In the genomic region with DNA sequence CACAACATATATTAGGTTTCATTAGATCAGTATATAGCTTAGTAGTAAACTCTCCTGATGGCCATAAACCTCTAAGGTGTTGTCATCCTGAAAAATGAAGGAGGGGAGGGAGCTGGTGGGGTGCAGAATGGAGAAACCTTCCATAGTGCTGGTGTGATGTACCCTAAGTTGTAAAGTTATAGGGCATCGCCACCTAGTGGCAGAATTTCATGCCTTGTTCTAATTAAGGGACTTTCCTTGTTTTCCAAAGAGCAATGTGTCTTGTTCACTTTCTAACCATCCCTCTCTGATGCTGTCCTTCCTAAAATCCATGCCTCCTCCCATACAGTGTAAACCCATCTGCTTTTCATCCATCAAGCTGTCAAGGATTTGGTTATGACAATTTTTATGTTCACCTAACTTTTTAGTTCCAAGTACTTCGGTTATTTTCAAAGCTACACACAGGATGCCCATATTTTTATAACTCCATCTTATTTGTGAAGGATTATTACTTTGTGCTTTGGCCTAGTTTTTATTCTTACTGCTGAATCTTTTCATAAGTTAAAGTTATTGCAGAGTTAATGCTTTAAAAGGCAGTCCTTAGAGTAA, we compare ENCODE assay signal across 8 cellular contexts. TPM values are rescaled to one million over a fixed set of nuclear protein-coding genes. Genes with fewer than 3 reads are reported as not detected.
DNase-seq lines count a peak whose midpoint lies in the region; ATAC-seq and TF ChIP-seq lines count a peak whose summit lies in the region.

No MANE protein-coding gene starts in this region.

- H3K36me3 Mint-ChIP-seq in mesothelial cell of epicardium: peaks cover 5% of the 10 kb centered on the region

- TF ChIP-seq CTCF in C4-2B (conservative IDR thresholded peaks at IDR 0.05) (peak; percentile 51), colonic mucosa (IDR thresholded peaks at IDR 0.05) (peak; percentile 63), mesothelial cell of epicardium (IDR thresholded peaks at IDR 0.05; ENCODE audit: unreplicated experiment) (peak; percentile 75), stomach (IDR thresholded peaks at IDR 0.05) (peak in 3 of 7 experiments; percentile 51 to 75 (median 51))

- no peak overlapping the region for H3K27ac ChIP-seq in C4-2B
- H3K27ac ChIP-seq in colonic mucosa: no peak overlapping the region
- no peak overlapping the region for H3K27ac ChIP-seq in stomach

- no peak overlapping the region for H3K9ac ChIP-seq in colonic mucosa (ENCODE audit: low read depth in 2 of 2, low read length in 2 of 2)

- H3K4me1 ChIP-seq in colonic mucosa: no peaks in the 10 kb centered on the region
- H3K4me1 ChIP-seq in stomach: peaks cover 0 to 21% (median 8%) of the 10 kb centered on the region in 4 donors

- TF ChIP-seq POLR2A in stomach (IDR thresholded peaks at IDR 0.05): no peak

- no peaks in the 10 kb centered on the region for H3K27me3 Mint-ChIP-seq in mesothelial cell of epicardium (ENCODE audit: low read depth)

- WGBS in stomach, 5 donors: 41 to 54% (median 50%) methylated on average over 2 of the region's 2 CpGs

- no peaks in the 10 kb centered on the region for H3K36me3 ChIP-seq in colonic mucosa
- H3K36me3 ChIP-seq in stomach: peaks cover 0 to 8% (median 6%) of the 10 kb centered on the region in 4 donors

- H3K27me3 ChIP-seq in colonic mucosa (no peaks in the 10 kb centered on the region), stomach (no peaks in the 10 kb centered on the region)

- peaks cover 10% of the 10 kb centered on the region for H3K4me1 Mint-ChIP-seq in mesothelial cell of epicardium

- no peaks in the 10 kb centered on the region for H3K9me3 ChIP-seq in colonic mucosa
- H3K9me3 ChIP-seq in stomach: no peaks in the 10 kb centered on the region

- H3K4me3 ChIP-seq in colonic mucosa (no peak overlapping the region), stomach (no peak overlapping the region)

- H3K9me3 Mint-ChIP-seq in mesothelial cell of epicardium: peaks cover 16% of the 10 kb centered on the region

- intact Hi-C loops in colonic mucosa (cut with DNase I): no loop called here
- intact Hi-C loops in stomach (cut with DNase I; ENCODE audit: low total_unique reads): no loop called here

- peak; percentile 54 for ATAC-seq in GM18873 (IDR thresholded peaks at IDR 0.05; ENCODE audit: low FRiP score, unreplicated experiment)
- no peak for ATAC-seq in GM18520 (IDR thresholded peaks at IDR 0.05; ENCODE audit: unreplicated experiment)

- DNase-seq in NAMALWA (ENCODE audit: low spot score) (peak; percentile 64), colonic mucosa (peak; percentile 67), mesothelial cell of epicardium (ENCODE audit: low spot score in 2 of 2, unreplicated experiment in 2 of 2) (no peak), stomach (peak; percentile 68)
- peak; percentile 18 for DNase-seq in activated CD4-positive, alpha-beta T cell treated with anti-CD3 and anti-CD28 coated beads for 1 hour

- no peak overlapping the region for H3K4me3 Mint-ChIP-seq in mesothelial cell of epicardium

- no peak for TF ChIP-seq EP300 in stomach (IDR thresholded peaks at IDR 0.05)

- H3K27ac Mint-ChIP-seq in mesothelial cell of epicardium: no peak overlapping the region

RNA-seq across cellular contexts. Expression of a gene that starts 4.5 kb away (rescaled TPM):
- 10 to 100 TPM; 17.6 to 23.3 TPM for total RNA-seq in colonic mucosa
- total RNA-seq in mesothelial cell of epicardium: 47.1 to 48.4 TPM (median 47.9 TPM) in 3 replicates
- 10 to 100 TPM in 2 of 5 donors, 1 to 10 TPM in 2, not detected in 1; 5.7 to 46.6 (median 13.2) TPM for total RNA-seq in stomach
- polyA plus RNA-seq in stomach: 10 to 100 TPM; 16.5 to 33.3 (median 30.8) TPM

Comparison
In these comparisons a context has a peak if more than half of its experiments do, and no peak if none do; other contexts are left out.
1. DNase-seq: peak in NAMALWA (single experiment), activated CD4-positive, alpha-beta T cell treated with anti-CD3 and anti-CD28 coated beads for 1 hour (single experiment), colonic mucosa (single experiment) and stomach (single experiment); none in mesothelial cell of epicardium (0 of 2).